In the genomic region with DNA sequence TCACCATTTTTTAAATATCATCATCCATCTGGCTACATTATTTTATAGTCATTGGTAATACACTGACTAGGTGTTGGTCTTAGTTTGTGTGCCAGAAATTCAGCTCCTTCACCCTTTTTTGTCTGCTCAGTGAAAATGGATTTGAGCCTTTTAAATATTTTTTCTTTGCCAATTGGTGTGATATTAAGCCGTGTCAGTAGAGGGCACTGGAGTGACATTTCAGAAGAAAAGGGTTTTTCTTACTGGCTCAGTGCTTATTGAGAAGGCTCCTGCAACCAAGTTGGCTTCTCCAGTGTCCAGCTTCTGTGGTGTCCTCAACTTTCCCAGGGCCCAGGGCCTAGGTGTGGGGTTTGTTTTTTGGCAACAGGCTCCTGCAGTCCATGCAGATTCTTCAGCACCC, we compare ENCODE assay signal across 8 cellular contexts.
DNase-seq lines count a peak whose midpoint lies in the region; ATAC-seq and TF ChIP-seq lines count a peak whose summit lies in the region.

No MANE protein-coding gene starts in this region.

- H3K27ac ChIP-seq in esophagus muscularis mucosa (replicated peaks in 1 of 4) = no peak overlapping the region

- peaks cover 0 to 6% (median 2%) of the 10 kb centered on the region in 4 donors for H3K9me3 ChIP-seq in esophagus muscularis mucosa

- intact Hi-C loops in esophagus muscularis mucosa (cut with DNase I) = no loop called here

- ATAC-seq in GM18868 (IDR thresholded peaks at IDR 0.05; ENCODE audit: unreplicated experiment) (peak; percentile 58), HG03442 (IDR thresholded peaks at IDR 0.05; ENCODE audit: unreplicated experiment) (no peak), HG02678 (IDR thresholded peaks at IDR 0.05; ENCODE audit: unreplicated experiment) (no peak), HG03521 (IDR thresholded peaks at IDR 0.05; ENCODE audit: unreplicated experiment) (no peak)

- no peaks in the 10 kb centered on the region for H3K4me1 Mint-ChIP-seq in endothelial cell (ENCODE audit: unreplicated experiment)

- no peaks in the 10 kb centered on the region for H3K27me3 ChIP-seq in esophagus muscularis mucosa

- DNase-seq in A172 (ENCODE audit: low spot score) = peak; percentile 2
- peak; percentile 15 to 69 for DNase-seq in NCI-H526 (lab: John Stamatoyannopoulos, UW)
- DNase-seq in endothelial cell (ENCODE audit: low spot score) = peak; percentile 41
- no peak for DNase-seq in esophagus muscularis mucosa (ENCODE audit: extremely low spot score)

- H3K4me1 ChIP-seq in esophagus muscularis mucosa = no peaks in the 10 kb centered on the region

- 81% methylated on average over 1 of the region's 1 CpG for WGBS in esophagus muscularis mucosa

- H3K36me3 ChIP-seq in esophagus muscularis mucosa = no peaks in the 10 kb centered on the region

- TF ChIP-seq POLR2A in esophagus muscularis mucosa (IDR thresholded peaks at IDR 0.05; ENCODE audit: low read depth) = no peak

- no peak overlapping the region for H3K4me3 ChIP-seq in esophagus muscularis mucosa

- no peaks in the 10 kb centered on the region for H3K9me3 Mint-ChIP-seq in endothelial cell (ENCODE audit: unreplicated experiment)

- no peak overlapping the region for H3K27ac Mint-ChIP-seq in endothelial cell (ENCODE audit: unreplicated experiment)

- TF ChIP-seq EP300 in esophagus muscularis mucosa (IDR thresholded peaks at IDR 0.05) = no peak

- H3K27me3 Mint-ChIP-seq in endothelial cell (ENCODE audit: unreplicated experiment) = no peaks in the 10 kb centered on the region

- TF ChIP-seq CTCF in endothelial cell (IDR thresholded peaks at IDR 0.05; ENCODE audit: unreplicated experiment) (peak; percentile 67), esophagus muscularis mucosa (IDR thresholded peaks at IDR 0.05) (no peak)

- H3K4me3 Mint-ChIP-seq in endothelial cell (ENCODE audit: unreplicated experiment) = no peak overlapping the region

- no peaks in the 10 kb centered on the region for H3K36me3 Mint-ChIP-seq in endothelial cell (ENCODE audit: low read depth, unreplicated experiment)
